Comparison of ENCODE assay signal across 10 cellular contexts in the genomic region with DNA sequence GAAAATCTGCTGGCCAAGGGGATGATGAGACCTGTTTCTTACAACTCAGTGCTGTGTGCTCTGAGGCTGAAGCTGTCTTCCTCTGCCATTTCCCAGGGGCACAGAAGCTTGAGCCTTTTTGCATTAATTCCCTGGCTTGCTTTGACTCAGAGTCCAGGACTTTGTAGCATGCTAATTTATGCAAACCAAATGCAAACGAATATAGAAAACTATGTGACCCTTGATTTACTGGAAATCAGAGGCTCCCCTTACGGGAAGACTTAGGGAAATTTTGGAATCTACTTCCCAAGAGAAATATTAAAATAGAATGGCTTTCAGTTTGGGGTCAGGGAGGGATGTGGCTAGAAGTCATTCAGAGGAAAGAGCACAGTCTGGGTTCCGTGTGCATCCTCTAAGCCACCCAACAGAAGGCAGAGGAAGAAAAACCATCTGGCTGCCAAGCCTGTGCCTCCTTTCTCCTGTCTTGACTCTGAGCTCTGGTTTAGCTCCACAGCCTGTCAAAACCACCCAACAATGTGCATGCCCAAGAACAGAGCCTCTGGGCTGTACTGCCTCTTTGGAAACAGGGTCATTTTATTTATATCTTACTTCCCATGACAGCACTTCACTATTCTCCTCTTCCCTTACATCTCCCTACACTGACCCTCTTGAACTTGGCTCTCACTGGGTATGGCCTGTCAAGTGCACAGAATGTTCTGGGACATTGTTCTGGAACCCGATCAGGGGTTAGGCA. TPM values are rescaled to one million over a fixed set of nuclear protein-coding genes. Genes with fewer than 3 reads are reported as not detected.
DNase-seq lines count a peak whose midpoint lies in the region; ATAC-seq and TF ChIP-seq lines count a peak whose summit lies in the region.
"Had no signal": no experiment of that assay in that cellular context is flagged by ENCODE, and none has a peak within 500 bp of the region (broad histone marks: within the 10 kb centered on the region; RNA-seq: fewer than 3 reads in every experiment).

No MANE protein-coding gene starts in this region.

- H3K27ac Mint-ChIP-seq in osteocyte (ENCODE audit: unreplicated experiment) = peak overlapping the region; percentile 67

- H3K4me1 Mint-ChIP-seq in osteocyte (ENCODE audit: unreplicated experiment) = peaks cover 17% of the 10 kb centered on the region

- ATAC-seq in omental fat pad (ENCODE audit: low FRiP score) = no peak
- no peak for ATAC-seq in GM21526 (IDR thresholded peaks at IDR 0.05; ENCODE audit: low FRiP score, unreplicated experiment)

- H3K4me3 Mint-ChIP-seq in osteocyte (ENCODE audit: unreplicated experiment) = no peak overlapping the region

- TF ChIP-seq CTCF in BE2C (IDR thresholded peaks at IDR 0.05; ENCODE audit: low read depth, low read length) (no peak), fibroblast of pulmonary artery (IDR thresholded peaks at IDR 0.05; ENCODE audit: low read length, missing control alignments) (no peak), osteocyte (IDR thresholded peaks at IDR 0.05) (no peak), omental fat pad (IDR thresholded peaks at IDR 0.05) (no peak)

- no peaks in the 10 kb centered on the region for H3K36me3 Mint-ChIP-seq in osteocyte (ENCODE audit: unreplicated experiment)

- no peaks in the 10 kb centered on the region for H3K27me3 ChIP-seq in BE2C

- H3K9me3 Mint-ChIP-seq in osteocyte (ENCODE audit: unreplicated experiment) = peaks cover 8% of the 10 kb centered on the region

- peak; percentile 35 for DNase-seq in BE2C
- DNase-seq in NCI-H526 treated with DMSO at 0.1 percent for 48 hours (lab: John Stamatoyannopoulos, UW) = peak; percentile 83
- peak; percentile 42 for DNase-seq in fibroblast of pulmonary artery (ENCODE audit: low read depth)
- no peak for DNase-seq in osteocyte (ENCODE audit: extremely low spot score, unreplicated experiment)
- no peak for DNase-seq in stimulated activated naive CD4-positive, alpha-beta T cell (lab: John Stamatoyannopoulos, UW)
- no peak for DNase-seq in activated CD4-positive, alpha-beta T cell treated with anti-CD3 and anti-CD28 coated beads, Interleukin-2, amount 50 U/mL, for 48 hours
- no peak for DNase-seq in omental fat pad (ENCODE audit: low spot score)
- DNase-seq: activated T-cell treated with anti-CD3 and anti-CD28 coated beads, Interleukin-2, amount 50 U/mL, for 48 hours; MG63 had no signal

- H3K36me3 ChIP-seq in BE2C = no peaks in the 10 kb centered on the region
- H3K36me3 ChIP-seq: MG63 had no signal

- H3K27me3 Mint-ChIP-seq in osteocyte (ENCODE audit: unreplicated experiment) = peaks cover 35% of the 10 kb centered on the region

- peaks cover 33% of the 10 kb centered on the region for H3K4me1 ChIP-seq in BE2C

- no peak overlapping the region for H3K4me3 ChIP-seq in BE2C (ENCODE audit: low read depth, low read length)
- H3K4me3 ChIP-seq in fibroblast of pulmonary artery (replicated peaks; ENCODE audit: low read depth, low read length) = no peak overlapping the region
- H3K4me3 ChIP-seq: MG63 had no signal

- no peaks in the 10 kb centered on the region; the same call in 1 of the 2 replicates for H3K9me3 ChIP-seq in BE2C
- H3K9me3 ChIP-seq: MG63 had no signal

RNA-seq across cellular contexts. Expression of a gene that starts 30.0 kb away (rescaled TPM):
- 23.1 TPM for polyA plus RNA-seq in BE2C (2012; ENCODE audit: insufficient read depth, insufficient read length, low read depth)
- 18.7 and 45.3 TPM in 2 replicates for total RNA-seq in osteocyte
- total RNA-seq in omental fat pad = 100 to 1,000 TPM in 1 of 4 donors, 10 to 100 TPM in 3; 41.5 to 229 (median 77.5) TPM

Comparison
In these comparisons a context has a peak if more than half of its experiments do, and no peak if none do; other contexts are left out.
1. DNase-seq: peak in BE2C (single experiment), NCI-H526 treated with DMSO at 0.1 percent for 48 hours (single experiment) and fibroblast of pulmonary artery (single experiment); none in osteocyte (single experiment), stimulated activated naive CD4-positive, alpha-beta T cell (0 of 6), activated CD4-positive, alpha-beta T cell treated with anti-CD3 and anti-CD28 coated beads, Interleukin-2, amount 50 U/mL, for 48 hours (0 of 2) and omental fat pad (single experiment).